Comparison of ENCODE assay signal across 8 cellular contexts in the genomic region with DNA sequence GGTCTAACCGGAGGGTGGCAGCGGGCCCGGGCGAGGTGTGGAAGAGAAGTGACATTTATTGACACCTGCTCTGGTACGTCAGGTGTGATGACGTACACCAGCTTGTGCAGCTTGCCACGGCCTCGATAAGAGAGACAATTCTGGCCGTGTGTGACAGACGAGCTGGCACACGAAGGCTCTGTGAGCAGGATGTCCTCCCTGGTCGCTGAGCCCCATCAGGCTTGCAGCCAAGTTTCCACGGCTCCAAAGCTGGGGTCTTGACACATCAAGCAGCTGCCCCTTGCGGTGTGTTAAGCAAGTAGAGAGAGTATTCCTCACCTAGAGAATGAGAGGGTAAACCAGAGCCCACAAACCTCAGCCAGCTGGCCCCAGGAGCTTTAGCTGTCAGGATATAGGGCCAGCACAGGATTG. TPM values are rescaled to one million over a fixed set of nuclear protein-coding genes. Genes with fewer than 3 reads are reported as not detected.
DNase-seq lines count a peak whose midpoint lies in the region; ATAC-seq lines count a peak whose summit lies in the region.
"Had no signal": no experiment of that assay in that cellular context is flagged by ENCODE, and none has a peak within 500 bp of the region (broad histone marks: within the 10 kb centered on the region; RNA-seq: fewer than 3 reads in every experiment).

No MANE protein-coding gene starts in this region.

- intact Hi-C loops in cardiac septum (cut with DNase I) = loop anchor here (5.0 kb wide), 1 partner anchor 106 kb away; a partner anchor contains a TSS

- no peak for ATAC-seq in HG03520 (IDR thresholded peaks at IDR 0.05; ENCODE audit: unreplicated experiment)

- peak; percentile 75 for DNase-seq in NCI-H345 (lab: John Stamatoyannopoulos, UW)
- DNase-seq in activated T-cell treated with anti-CD3 and anti-CD28 coated beads for 4 hours = peak; percentile 36
- DNase-seq in cardiac septum (ENCODE audit: low spot score) = peak; percentile 85
- DNase-seq in stimulated activated CD4-positive, alpha-beta T cell treated with anti-CD3 and anti-CD28 coated beads, TNF-alpha, amount 100 ng/mL, for 24 hours (ENCODE audit: low read depth in 3 of 3) = peak; percentile 16 to 40 (median 28)
- no peak for DNase-seq in hepatic stellate cell (ENCODE audit: low spot score)
- no peak for DNase-seq in Kasumi-1 (lab: John Stamatoyannopoulos, UW)

RNA-seq across cellular contexts. Expression of a gene that starts 30.6 kb away (rescaled TPM):
- total RNA-seq in cardiac septum = 0.48 TPM
- total RNA-seq: K562 had no signal

Comparison
In these comparisons a context has a peak if more than half of its experiments do, and no peak if none do; other contexts are left out.
1. DNase-seq: peak in NCI-H345 (single experiment), activated T-cell treated with anti-CD3 and anti-CD28 coated beads for 4 hours (single experiment), cardiac septum (single experiment) and stimulated activated CD4-positive, alpha-beta T cell treated with anti-CD3 and anti-CD28 coated beads, TNF-alpha, amount 100 ng/mL, for 24 hours (3 of 3); none in hepatic stellate cell (single experiment) and Kasumi-1 (0 of 2).